In genomic region chr9:109574061-109574882, GRCh38 we compare ENCODE assay signal across 8 cellular contexts.
A peak's percentile ranks its signal among the peaks of the same experiment; 100 is the strongest.
DNase-seq lines count a peak whose midpoint lies in the region; FAIRE-seq and TF ChIP-seq lines count a peak whose summit lies in the region.

No MANE protein-coding gene starts in this region.

- H3K27ac ChIP-seq in effector memory CD4-positive, alpha-beta T cell (ENCODE audit: insufficient read depth, low read length, poor library complexity, severe bottlenecking) = no peak overlapping the region

- H3K9me3 ChIP-seq in effector memory CD4-positive, alpha-beta T cell (ENCODE audit: control insufficient read depth, low read length) = no peaks in the 10 kb centered on the region

- DNase-seq in Daoy (ENCODE audit: low read depth) (peak; percentile 70), H54 (ENCODE audit: insufficient read length, low spot score) (peak; percentile 33), NCI-H2029 treated with DMSO at 0.1 percent for 48 hours (lab: John Stamatoyannopoulos, UW) (peak; percentile 29), globus pallidus (ENCODE audit: low spot score) (peak; percentile 77), retinal pigment epithelial cell (ENCODE audit: low read depth) (peak; percentile 12), islet precursor cell (no peak)
- no peak for DNase-seq in effector memory CD4-positive, alpha-beta T cell

- H3K4me3 ChIP-seq in retinal pigment epithelial cell (ENCODE audit: low read length) = no peak overlapping the region
- no peak overlapping the region for H3K4me3 ChIP-seq in effector memory CD4-positive, alpha-beta T cell (ENCODE audit: insufficient read depth, low read depth, low read length, poor library complexity, severe bottlenecking)

- no peaks in the 10 kb centered on the region for H3K4me1 ChIP-seq in effector memory CD4-positive, alpha-beta T cell (ENCODE audit: control insufficient read depth, insufficient read depth, low read length, poor library complexity, severe bottlenecking)

- FAIRE-seq in H54 (lab: Jason Lieb, UNC) (peak; percentile 93), TTC549 (lab: Jason Lieb, UNC) (peak; percentile 37)

- TF ChIP-seq POLR2A in H54 (IDR thresholded peaks at IDR 0.05; ENCODE audit: low read depth, low read length) = no peak

- H3K27me3 ChIP-seq in effector memory CD4-positive, alpha-beta T cell (replicated peaks; ENCODE audit: control insufficient read depth, insufficient read depth, low read length, poor library complexity, severe bottlenecking) = no peaks in the 10 kb centered on the region

- H3K36me3 ChIP-seq in effector memory CD4-positive, alpha-beta T cell (ENCODE audit: control insufficient read depth, insufficient read depth, low read length) = no peaks in the 10 kb centered on the region

- peak; percentile 72 for TF ChIP-seq CTCF in retinal pigment epithelial cell (conservative IDR thresholded peaks at IDR 0.05; ENCODE audit: low read depth, low read length)

Comparison
In these comparisons a context has a peak if more than half of its experiments do, and no peak if none do; other contexts are left out.
1. DNase-seq: peak in Daoy (single experiment), H54 (single experiment), NCI-H2029 treated with DMSO at 0.1 percent for 48 hours (single experiment), globus pallidus (single experiment) and retinal pigment epithelial cell (single experiment); none in effector memory CD4-positive, alpha-beta T cell (0 of 3) and islet precursor cell (single experiment).